Comparison of ENCODE assay signal across 24 cellular contexts in the genomic region with DNA sequence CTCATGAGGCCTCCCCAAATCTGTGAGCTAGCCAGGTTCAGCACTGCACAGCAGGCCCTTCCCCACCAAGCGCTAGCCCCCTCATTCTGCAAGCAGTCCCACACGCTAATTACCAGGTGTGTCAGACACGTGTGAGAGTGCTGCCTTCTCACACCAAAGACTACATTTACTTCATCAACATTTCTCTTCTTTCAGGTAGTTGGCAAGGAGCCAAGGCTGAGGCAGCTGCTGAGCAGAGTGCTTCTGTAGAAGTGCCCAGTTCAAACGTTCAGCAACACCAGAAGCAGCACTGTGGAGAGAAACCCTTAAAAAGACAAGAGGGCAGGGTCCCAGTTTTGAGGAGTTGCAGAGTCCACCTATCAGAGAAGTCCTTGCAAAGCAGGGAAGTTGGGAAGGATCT. TPM values are rescaled to one million over a fixed set of nuclear protein-coding genes. Genes with fewer than 3 reads are reported as not detected.
"Had no signal": no experiment of that assay in that cellular context is flagged by ENCODE, and none has a peak within 500 bp of the region (broad histone marks: within the 10 kb centered on the region; RNA-seq: fewer than 3 reads in every experiment).

No MANE protein-coding gene starts in this region.

- H3K4me1 ChIP-seq: esophagus squamous epithelium, right atrium auricular region, suprapubic skin had no signal

- H3K4me3 Mint-ChIP-seq: activated CD4-positive, alpha-beta memory T cell treated with anti-CD3 and anti-CD28 coated beads for 36 hours; activated CD4-positive, alpha-beta T cell treated with anti-CD3 and anti-CD28 coated beads, Interleukin-2, amount 10 ng/mL, durations not matched to agents 24 days and 14 days; activated T-cell treated with anti-CD3 and anti-CD28 coated beads, Interleukin-2, amount 50 U/mL, for 24 hours; central memory CD8-positive, alpha-beta T cell; natural killer cell had no signal

- H3K27me3 ChIP-seq: esophagus squamous epithelium, left lung, right atrium auricular region, suprapubic skin, tibial artery had no signal

- H3K27ac Mint-ChIP-seq: activated CD4-positive, alpha-beta memory T cell treated with anti-CD3 and anti-CD28 coated beads for 36 hours; activated CD4-positive, alpha-beta T cell treated with anti-CD3 and anti-CD28 coated beads, Interleukin-2, amount 10 ng/mL, durations not matched to agents 24 days and 14 days; activated T-cell treated with anti-CD3 and anti-CD28 coated beads, Interleukin-2, amount 50 U/mL, for 24 hours; natural killer cell had no signal

- DNase-seq: activated CD4-positive, alpha-beta memory T cell treated with anti-CD3 and anti-CD28 coated beads for 36 hours; activated CD4-positive, alpha-beta T cell treated with anti-CD3 and anti-CD28 coated beads, Interleukin-2, amount 10 ng/mL, durations not matched to agents 24 days and 14 days; activated CD4-positive, CD25-positive, alpha-beta regulatory T cell treated with anti-CD3 and anti-CD28 coated beads, Interleukin-2, amount 50 U/mL, for 72 hours; activated CD8-positive, alpha-beta memory T cell treated with anti-CD3 and anti-CD28 coated beads, Interleukin-2, amount 50 U/mL, for 48 hours; activated gamma-delta T cell; activated naive CD4-positive, alpha-beta T cell treated with anti-CD3 and anti-CD28 coated beads, Interleukin-2, amount 50 U/mL, for 16 hours; activated T-cell treated with anti-CD3 and anti-CD28 coated beads, Interleukin-2, amount 50 U/mL, for 24 hours; anterior cingulate cortex; dermis blood vessel endothelial cell; effector CD4-positive, alpha-beta T cell; esophagus squamous epithelium; foreskin melanocyte; kidney glomerular epithelial cell; left lung; mesendoderm; natural killer cell; stimulated activated CD4-positive, alpha-beta T cell treated with anti-CD3 and anti-CD28 coated beads, Interleukin-1b, Interleukin-23, amount 100 ng/mL, for 48 hours; stimulated activated naive CD4-positive, alpha-beta T cell; tibial artery had no signal

- H3K27ac ChIP-seq: epithelial cell of prostate, esophagus squamous epithelium, left lung, right atrium auricular region, suprapubic skin, tibial artery had no signal

- H3K4me2 ChIP-seq: smooth muscle cell had no signal

- H3K27me3 Mint-ChIP-seq: activated CD4-positive, alpha-beta memory T cell treated with anti-CD3 and anti-CD28 coated beads for 36 hours; activated CD4-positive, alpha-beta T cell treated with anti-CD3 and anti-CD28 coated beads, Interleukin-2, amount 10 ng/mL, durations not matched to agents 24 days and 14 days; activated T-cell treated with anti-CD3 and anti-CD28 coated beads, Interleukin-2, amount 50 U/mL, for 24 hours; central memory CD8-positive, alpha-beta T cell had no signal

RNA-seq across cellular contexts. Expression of a gene that starts 49.2 kb away (rescaled TPM):
- total RNA-seq: activated CD4-positive, alpha-beta T cell treated with anti-CD3 and anti-CD28 coated beads, Interleukin-2, amount 10 ng/mL, durations not matched to agents 24 days and 14 days had no signal
